15 cellular contexts compared by ENCODE assay signal in genomic region chr11:69943066-69943465, GRCh38.
A peak's percentile ranks its signal among the peaks of the same experiment; 100 is the strongest.
DNase-seq lines count a peak whose midpoint lies in the region; ATAC-seq and TF ChIP-seq lines count a peak whose summit lies in the region.
"Had no signal": no experiment of that assay in that cellular context is flagged by ENCODE, and none has a peak within 500 bp of the region (broad histone marks: within the 10 kb centered on the region; RNA-seq: fewer than 3 reads in every experiment).

No MANE protein-coding gene starts in this region.

- TF ChIP-seq CTCF in GM10248 (IDR thresholded peaks at IDR 0.05; ENCODE audit: control extremely low read depth, extremely low read depth, low read depth, missing control alignments): peak; percentile 23
- peak; percentile 8; the same call in 1 of the 2 replicates for TF ChIP-seq CTCF in MM.1S (IDR thresholded peaks at IDR 0.05; ENCODE audit: low read length)
- no peak for TF ChIP-seq CTCF in sigmoid colon (IDR thresholded peaks at IDR 0.05)
- no peak for TF ChIP-seq CTCF in tibial nerve (IDR thresholded peaks at IDR 0.05)
- no peak for TF ChIP-seq CTCF in lower leg skin (IDR thresholded peaks at IDR 0.05)

- TF ChIP-seq EP300 in sigmoid colon (IDR thresholded peaks at IDR 0.05): no peak
- TF ChIP-seq EP300 in tibial nerve (IDR thresholded peaks at IDR 0.05): no peak

- no peaks in the 10 kb centered on the region for H3K4me1 ChIP-seq in MM.1S (ENCODE audit: low read length)
- peaks cover 0 to 12% (median 5%) of the 10 kb centered on the region in 4 donors for H3K4me1 ChIP-seq in sigmoid colon
- peaks cover 0 to 8% (median 0%) of the 10 kb centered on the region in 4 donors for H3K4me1 ChIP-seq in tibial nerve

- H3K4me2 ChIP-seq in MM.1S (ENCODE audit: low read depth, low read length): no peak overlapping the region

- no peak for DNase-seq in GM10248 (ENCODE audit: extremely low spot score)
- no peak for DNase-seq in MM.1S
- peak; percentile 40 for DNase-seq in sigmoid colon
- DNase-seq in tibial nerve (ENCODE audit: low spot score in 2 of 2): no peak
- DNase-seq in lower leg skin (ENCODE audit: low spot score in 2 of 2): no peak
- no peak for DNase-seq in DMS 273 treated with DMSO at 0.1 percent for 48 hours (lab: John Stamatoyannopoulos, UW)
- DNase-seq: activated CD4-positive, alpha-beta T cell treated with anti-CD3 and anti-CD28 coated beads, Interleukin-2, amount 10 ng/mL, durations not matched to agents 7 days and 5 days; activated naive CD4-positive, alpha-beta T cell treated with anti-CD3 and anti-CD28 coated beads for 36 hours; GDM1; HCEC 1CT; head of caudate nucleus; NCI-H1694 treated with DMSO at 0.1 percent for 48 hours; stimulated activated naive B cell treated with anti-CD40 and anti-IgM and Interleukin-4, amounts not matched to agents 10 μg/mL and 1 μg/mL and 100 μg/mL, for 72 hours had no signal

- WGBS in sigmoid colon, 2 donors: 69 to 71% methylated on average over 6 of the region's 6 CpGs
- 74 to 80% methylated on average over 6 of the region's 6 CpGs for WGBS in tibial nerve, 2 donors
- WGBS in lower leg skin, 2 donors: 69 to 74% methylated on average over 6 of the region's 6 CpGs

- H3K9me3 ChIP-seq in MM.1S (replicated peaks; ENCODE audit: insufficient read depth, low read length) (no peaks in the 10 kb centered on the region), sigmoid colon (no peaks in the 10 kb centered on the region), tibial nerve (no peaks in the 10 kb centered on the region)

- H3K27me3 ChIP-seq in MM.1S (replicated peaks; ENCODE audit: insufficient read depth, low read length) (peaks cover 94% of the 10 kb centered on the region), sigmoid colon (no peaks in the 10 kb centered on the region), tibial nerve (no peaks in the 10 kb centered on the region)

- CTCF ChIA-PET in GM10248 (lab: Yijun Ruan, JAX): interaction anchor here (0.9 kb wide), 1 partner anchor 249 kb away, joined by 3 read pairs; no protein-coding TSS in a partner anchor

- H3K79me2 ChIP-seq in MM.1S (ENCODE audit: low read length): no peaks in the 10 kb centered on the region

- H3F3A ChIP-seq in MM.1S (ENCODE audit: insufficient read depth, low read length): no peaks in the 10 kb centered on the region

- POLR2A ChIA-PET in GM10248 (lab: Yijun Ruan, JAX): no interaction called here

- H3K9ac ChIP-seq in MM.1S (ENCODE audit: low read length): no peak overlapping the region

- no peaks in the 10 kb centered on the region for H3K36me3 ChIP-seq in MM.1S (replicated peaks; ENCODE audit: insufficient read depth, low read length)
- H3K36me3 ChIP-seq in sigmoid colon: no peaks in the 10 kb centered on the region
- no peaks in the 10 kb centered on the region for H3K36me3 ChIP-seq in tibial nerve

- H3K9me2 ChIP-seq in MM.1S (replicated peaks; ENCODE audit: insufficient read depth, low read length): no peaks in the 10 kb centered on the region

- peak; percentile 31 for ATAC-seq in esophagus mucosa
- ATAC-seq in GM21526 (IDR thresholded peaks at IDR 0.05; ENCODE audit: low FRiP score, unreplicated experiment): no peak
- ATAC-seq: stimulated activated naive B cell treated with anti-CD40 and anti-IgM and Interleukin-4, amounts not matched to agents 10 μg/mL and 1 μg/mL and 100 μg/mL, for 72 hours had no signal

- no peak for TF ChIP-seq POLR2A in sigmoid colon (IDR thresholded peaks at IDR 0.05)
- no peak for TF ChIP-seq POLR2A in tibial nerve (IDR thresholded peaks at IDR 0.05)
- TF ChIP-seq POLR2A in lower leg skin (IDR thresholded peaks at IDR 0.05): no peak

- H3K4me3 ChIP-seq in MM.1S (ENCODE audit: low read length): no peak overlapping the region
- H3K4me3 ChIP-seq in sigmoid colon: no peak overlapping the region
- H3K4me3 ChIP-seq in tibial nerve: no peak overlapping the region
- H3K4me3 ChIP-seq in lower leg skin (ENCODE audit: low read depth, poor library complexity, severe bottlenecking): no peak overlapping the region

- H4K20me1 ChIP-seq in MM.1S (ENCODE audit: insufficient read depth, low read length): no peaks in the 10 kb centered on the region

- H3K27ac ChIP-seq in MM.1S (ENCODE audit: low read length) (no peak overlapping the region), sigmoid colon (no peak overlapping the region), tibial nerve (peak overlapping the region in 1 of 4 donors; percentile 12)

- H2AFZ ChIP-seq in MM.1S (ENCODE audit: low read length): no peak overlapping the region

- intact Hi-C loops in sigmoid colon (cut with DNase I): no loop called here
- intact Hi-C loops in lower leg skin (cut with DNase I; ENCODE audit: low total_unique reads): no loop called here

Comparison
In these comparisons a context has a peak if more than half of its experiments do, and no peak if none do; other contexts are left out.
1. CTCF ChIP-seq: peak in GM10248 (single experiment) and MM.1S (single experiment); none in sigmoid colon (0 of 4), tibial nerve (0 of 5) and lower leg skin (0 of 3).